Comparison of ENCODE assay signal across 10 cellular contexts in the genomic region with DNA sequence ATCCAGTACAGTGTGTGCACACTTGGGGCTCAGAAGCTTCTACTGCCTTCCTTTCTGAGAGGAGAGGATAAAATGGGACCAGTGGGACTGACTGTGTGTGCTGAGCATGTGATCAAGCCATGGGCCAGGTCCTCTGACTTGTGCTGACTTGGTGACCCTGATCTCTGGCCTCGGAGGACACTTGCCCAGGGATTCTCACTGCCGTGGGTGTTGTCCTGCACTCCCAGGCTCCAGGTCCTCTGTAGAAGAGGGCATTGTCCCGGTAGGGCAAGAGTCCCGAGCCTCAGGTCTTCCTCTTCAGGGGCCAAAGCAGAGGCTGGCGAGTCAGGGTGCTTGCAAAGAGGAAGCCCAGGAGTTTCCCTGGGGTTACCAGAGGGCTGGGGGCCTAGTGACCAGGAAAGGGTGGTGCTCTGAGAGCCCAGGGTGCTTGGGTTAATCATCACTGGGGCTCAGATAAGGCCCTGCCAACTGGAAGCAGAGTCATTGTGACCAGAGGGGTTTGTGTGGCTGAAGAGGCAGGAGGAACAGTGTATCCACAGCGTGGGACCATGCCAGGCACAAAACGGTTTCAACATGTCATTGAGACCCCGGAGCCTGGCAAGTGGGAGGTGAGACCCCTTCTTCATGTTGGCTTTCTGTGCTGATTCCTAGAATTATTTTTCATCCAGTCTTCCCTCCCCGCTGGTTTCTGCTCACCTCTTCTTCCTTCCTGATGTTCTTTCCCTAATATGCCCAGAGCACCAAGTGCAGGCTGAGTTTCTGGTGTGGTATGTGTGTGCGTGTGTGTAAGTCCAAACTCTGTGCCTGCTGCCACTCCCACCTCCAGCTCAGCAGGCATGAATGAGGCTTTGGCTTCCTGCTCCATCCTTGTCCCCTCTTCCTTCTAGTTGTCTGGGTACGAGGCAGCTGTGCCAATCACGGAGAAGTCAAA. TPM values are rescaled to one million over a fixed set of nuclear protein-coding genes. Genes with fewer than 3 reads are reported as not detected.
DNase-seq lines count a peak whose midpoint lies in the region; ATAC-seq and TF ChIP-seq lines count a peak whose summit lies in the region.
"Had no signal": no experiment of that assay in that cellular context is flagged by ENCODE, and none has a peak within 500 bp of the region (broad histone marks: within the 10 kb centered on the region; RNA-seq: fewer than 3 reads in every experiment).

A gene with protein sequence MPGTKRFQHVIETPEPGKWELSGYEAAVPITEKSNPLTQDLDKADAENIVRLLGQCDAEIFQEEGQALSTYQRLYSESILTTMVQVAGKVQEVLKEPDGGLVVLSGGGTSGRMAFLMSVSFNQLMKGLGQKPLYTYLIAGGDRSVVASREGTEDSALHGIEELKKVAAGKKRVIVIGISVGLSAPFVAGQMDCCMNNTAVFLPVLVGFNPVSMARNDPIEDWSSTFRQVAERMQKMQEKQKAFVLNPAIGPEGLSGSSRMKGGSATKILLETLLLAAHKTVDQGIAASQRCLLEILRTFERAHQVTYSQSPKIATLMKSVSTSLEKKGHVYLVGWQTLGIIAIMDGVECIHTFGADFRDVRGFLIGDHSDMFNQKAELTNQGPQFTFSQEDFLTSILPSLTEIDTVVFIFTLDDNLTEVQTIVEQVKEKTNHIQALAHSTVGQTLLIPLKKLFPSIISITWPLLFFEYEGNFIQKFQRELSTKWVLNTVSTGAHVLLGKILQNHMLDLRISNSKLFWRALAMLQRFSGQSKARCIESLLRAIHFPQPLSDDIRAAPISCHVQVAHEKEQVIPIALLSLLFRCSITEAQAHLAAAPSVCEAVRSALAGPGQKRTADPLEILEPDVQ (plus strand): TSS at position 483 of the 931 bp plus-strand sequence. CDS start 66 bp downstream, at position 549.

- peaks cover 5% of the 10 kb centered on the region for H3K4me1 ChIP-seq in smooth muscle cell (ENCODE audit: low read depth)
- H3K4me1 ChIP-seq: BLaER1 had no signal

- no peak for TF ChIP-seq CTCF in WERI-Rb-1 (IDR thresholded peaks at IDR 0.05; ENCODE audit: low read depth, low read length)
- TF ChIP-seq CTCF in smooth muscle cell (IDR thresholded peaks at IDR 0.05; ENCODE audit: borderline replicate concordance, insufficient read depth, poor library complexity, severe bottlenecking) = no peak

- H4K20me1 ChIP-seq in smooth muscle cell (ENCODE audit: low read depth) = no peaks in the 10 kb centered on the region
- H4K20me1 ChIP-seq: BLaER1 had no signal

- H3K4me1 Mint-ChIP-seq in activated T-cell treated with anti-CD3 and anti-CD28 coated beads, Interleukin-2, amount 50 U/mL, for 24 hours (ENCODE audit: low read depth) = peaks cover 8% of the 10 kb centered on the region

- WGBS in smooth muscle cell (ENCODE audit: low lambda C conversion rate) = 86% methylated on average over 12 of the region's 12 CpGs

- H3K4me3 ChIP-seq in WERI-Rb-1 (ENCODE audit: low read depth, low read length) = peak within 1 kb of the TSS; percentile 76; the same call in 1 of the 2 replicates
- peak within 1 kb of the TSS; percentile 89 for H3K4me3 ChIP-seq in smooth muscle cell
- H3K4me3 ChIP-seq: BLaER1 had no signal

- H3K27ac Mint-ChIP-seq in activated T-cell treated with anti-CD3 and anti-CD28 coated beads, Interleukin-2, amount 50 U/mL, for 24 hours = no peak within 1 kb of the TSS

- peak within 1 kb of the TSS; percentile 100 for H3K4me2 ChIP-seq in smooth muscle cell
- H3K4me2 ChIP-seq: BLaER1 had no signal

- no peak for DNase-seq in activated T-cell treated with anti-CD3 and anti-CD28 coated beads, Interleukin-2, amount 50 U/mL, for 24 hours
- DNase-seq in activated T-cell treated with anti-CD3 and anti-CD28 coated beads for 4 hours (no peak), WERI-Rb-1 (no peak), glomerular visceral epithelial cell (ENCODE audit: extremely low spot score) (peak; percentile 24), smooth muscle cell (lab: John Stamatoyannopoulos, UW; ENCODE audit: unreplicated experiment) (no peak), SW 1271 (lab: John Stamatoyannopoulos, UW) (no peak)
- DNase-seq in stimulated activated CD4-positive, alpha-beta T cell treated with anti-CD3 and anti-CD28 coated beads, Interleukin-15, amount 100 ng/mL, for 24 hours = no peak
- DNase-seq: NCI-H1105 had no signal

- no peaks in the 10 kb centered on the region for H3K36me3 Mint-ChIP-seq in activated T-cell treated with anti-CD3 and anti-CD28 coated beads, Interleukin-2, amount 50 U/mL, for 24 hours (ENCODE audit: low read depth)

- H3K4me3 Mint-ChIP-seq in activated T-cell treated with anti-CD3 and anti-CD28 coated beads, Interleukin-2, amount 50 U/mL, for 24 hours = peak within 1 kb of the TSS; percentile 68

- peaks cover 53% of the 10 kb centered on the region for H3K27me3 Mint-ChIP-seq in activated T-cell treated with anti-CD3 and anti-CD28 coated beads, Interleukin-2, amount 50 U/mL, for 24 hours

- no peak within 1 kb of the TSS for H3K27ac ChIP-seq in WERI-Rb-1
- H3K27ac ChIP-seq in smooth muscle cell (ENCODE audit: low read depth) = no peak within 1 kb of the TSS
- H3K27ac ChIP-seq: BLaER1 had no signal

- H3K9me3 ChIP-seq in WERI-Rb-1 (ENCODE audit: severe bottlenecking) (no peaks in the 10 kb centered on the region), smooth muscle cell (replicated peaks; ENCODE audit: low read depth) (no peaks in the 10 kb centered on the region)

- H3K36me3 ChIP-seq in WERI-Rb-1 (no peaks in the 10 kb centered on the region), smooth muscle cell (ENCODE audit: low read depth) (no peaks in the 10 kb centered on the region)
- H3K36me3 ChIP-seq: BLaER1 had no signal

- no peak for ATAC-seq in HG02970 (IDR thresholded peaks at IDR 0.05; ENCODE audit: low FRiP score, unreplicated experiment)

- no peaks in the 10 kb centered on the region for H3K9me3 Mint-ChIP-seq in activated T-cell treated with anti-CD3 and anti-CD28 coated beads, Interleukin-2, amount 50 U/mL, for 24 hours

- no peak within 1 kb of the TSS for H3K9ac ChIP-seq in smooth muscle cell (ENCODE audit: low read depth)
- H3K9ac ChIP-seq: BLaER1 had no signal

- H3K27me3 ChIP-seq in WERI-Rb-1 (ENCODE audit: insufficient read depth, low read depth, severe bottlenecking) (peaks cover 3% of the 10 kb centered on the region), smooth muscle cell (ENCODE audit: low read depth) (peaks cover 23% of the 10 kb centered on the region)

- H3K79me2 ChIP-seq in smooth muscle cell (ENCODE audit: low read depth) = no peaks in the 10 kb centered on the region

- H3F3A ChIP-seq in smooth muscle cell (ENCODE audit: low read depth) = peaks cover 3% of the 10 kb centered on the region

- peak within 1 kb of the TSS; percentile 100 for H2AFZ ChIP-seq in smooth muscle cell (ENCODE audit: low read depth)

RNA-seq across cellular contexts. Expression of the gene that starts here (rescaled TPM):
- total RNA-seq in smooth muscle cell = not detected in 2 replicates
- 0.48 and 0.70 TPM in 2 replicates for polyA plus RNA-seq in smooth muscle cell
